In genomic region chr19:49983645-49984229, GRCh38 we compare ENCODE assay signal across 2 cellular contexts.
TF ChIP-seq lines count a peak whose summit lies in the region.

No MANE protein-coding gene starts in this region.

TF ChIP-seq in GM23338, 12 proteins besides CTCF, POLR2A, EP300 and RAD21:
- TF ChIP-seq REST (IDR thresholded peaks at IDR 0.05; ENCODE audit: unreplicated experiment) (peak; percentile 35), CREB1 (CRISPR knock-in tag; IDR thresholded peaks at IDR 0.05; ENCODE audit: low read depth) (no peak), POLR2AphosphoS5 (IDR thresholded peaks at IDR 0.05; ENCODE audit: low read depth) (no peak), EZH2 (IDR thresholded peaks at IDR 0.05; ENCODE audit: low read depth, unreplicated experiment) (no peak)
TF ChIP-seq in GM23338: peak in this region for 1.

TF ChIP-seq in endothelial cell of umbilical vein, 7 proteins besides CTCF, POLR2A, EP300 and RAD21:
- TF ChIP-seq GATA2 (IDR thresholded peaks at IDR 0.05; ENCODE audit: insufficient read depth, insufficient read length, low read depth, low read length) (no peak), JUN (IDR thresholded peaks at IDR 0.05; ENCODE audit: borderline replicate concordance, insufficient read depth, insufficient read length, low read depth) (no peak), MAX (IDR thresholded peaks at IDR 0.05; ENCODE audit: insufficient read depth, insufficient read length) (no peak), MYC (IDR thresholded peaks at IDR 0.05; ENCODE audit: low read depth, low read length) (no peak), FOS (IDR thresholded peaks at IDR 0.05; ENCODE audit: borderline replicate concordance, insufficient read depth, low read length) (no peak), EZH2 (IDR thresholded peaks at IDR 0.05; ENCODE audit: borderline replicate concordance, low read depth, low read length, severe bottlenecking) (no peak), POLR2AphosphoS5 (IDR thresholded peaks at IDR 0.05; ENCODE audit: insufficient read depth, low read depth, low read length) (peak; percentile 15)
TF ChIP-seq in endothelial cell of umbilical vein: peak in this region for 1.
